19 cellular contexts compared by ENCODE assay signal in the genomic region with DNA sequence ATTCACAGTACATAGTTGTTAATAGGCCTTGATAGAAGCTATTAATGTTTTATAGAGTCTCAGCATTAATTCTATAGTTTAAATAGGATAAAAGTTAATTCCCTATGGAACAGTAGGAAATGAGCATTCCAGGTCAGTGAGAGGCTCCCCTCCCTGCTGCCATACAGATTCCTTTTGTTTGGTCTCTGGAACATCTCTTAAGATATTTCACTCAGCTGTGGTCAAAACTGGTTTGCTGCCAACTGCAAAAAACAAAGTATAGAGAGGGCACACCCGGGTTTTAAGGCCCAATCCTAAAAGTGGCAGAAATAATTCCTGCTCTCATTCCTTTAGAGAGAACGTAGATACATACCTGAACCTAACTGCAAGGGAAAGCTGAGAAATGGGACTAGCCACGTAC. TPM values are rescaled to one million over a fixed set of nuclear protein-coding genes. Genes with fewer than 3 reads are reported as not detected.
DNase-seq lines count a peak whose midpoint lies in the region; ATAC-seq, FAIRE-seq and TF ChIP-seq lines count a peak whose summit lies in the region.
"Had no signal": no experiment of that assay in that cellular context is flagged by ENCODE, and none has a peak within 500 bp of the region (broad histone marks: within the 10 kb centered on the region; RNA-seq: fewer than 3 reads in every experiment).

No MANE protein-coding gene starts in this region.

- peak overlapping the region; percentile 7; the same call in 1 of the 2 replicates for H3K18ac ChIP-seq in IMR-90 (ENCODE audit: low read depth, low read length)

- H3K9me3 ChIP-seq in A673 (ENCODE audit: low read depth, low read length, poor library complexity, severe bottlenecking): no peaks in the 10 kb centered on the region
- H3K9me3 ChIP-seq in IMR-90 (ENCODE audit: control insufficient read depth, insufficient read depth, low read length): no peaks in the 10 kb centered on the region
- H3K9me3 ChIP-seq in astrocyte (ENCODE audit: insufficient read depth, low read depth, low read length): no peaks in the 10 kb centered on the region
- no peaks in the 10 kb centered on the region for H3K9me3 ChIP-seq in effector memory CD4-positive, alpha-beta T cell (ENCODE audit: control insufficient read depth, low read length)
- H3K9me3 ChIP-seq: Caco-2 had no signal

- DNase-seq in A673 (ENCODE audit: low spot score) (peak; percentile 53), IMR-90 (peak; percentile 39), astrocyte (ENCODE audit: low read depth) (peak; percentile 58), fibroblast of villous mesenchyme (ENCODE audit: low read depth) (peak; percentile 68), GM19239 (ENCODE audit: insufficient read length, low spot score) (no peak), NCI-H2196 treated with DMSO at 0.1 percent for 48 hours (lab: John Stamatoyannopoulos, UW; ENCODE audit: unreplicated experiment) (no peak)
- DNase-seq in effector memory CD4-positive, alpha-beta T cell: no peak
- DNase-seq in activated CD8-positive, alpha-beta memory T cell treated with anti-CD3 and anti-CD28 coated beads for 24 hours: no peak
- DNase-seq: activated CD4-positive, alpha-beta T cell treated with anti-CD3 and anti-CD28 coated beads for 36 hours; activated naive CD4-positive, alpha-beta T cell treated with anti-CD3 and anti-CD28 coated beads, Interleukin-2, amount 50 U/mL, for 16 hours; Caco-2; cerebellar nuclear complex; NCI-H1694; NCI-H774; stimulated activated CD4-positive, alpha-beta T cell treated with anti-CD3 and anti-CD28 coated beads, Interleukin-2, amount 100 ng/mL, for 48 hours; stimulated activated CD8-positive, alpha-beta memory T cell treated with anti-CD3 and anti-CD28 coated beads, Interleukin-4, amount 100 ng/mL, for 48 hours; T-helper 2 cell had no signal

- H4K5ac ChIP-seq in IMR-90 (ENCODE audit: low read depth, low read length): peak overlapping the region; percentile 12; the same call in 1 of the 2 replicates

- CTCF ChIA-PET in A673 (lab: Charles Lee) (no interaction called here), IMR-90 (lab: Yijun Ruan, JAX) (no interaction called here)

- intact Hi-C loops in A673 (cut with micrococcal nuclease; ENCODE audit: unreplicated experiment) (no loop called here), IMR-90 (cut with micrococcal nuclease) (no loop called here)

- peak overlapping the region; percentile 13 for H2BK5ac ChIP-seq in IMR-90 (ENCODE audit: low read depth, low read length, poor library complexity, severe bottlenecking)

- H2BK120ac ChIP-seq in IMR-90 (ENCODE audit: low read depth, low read length): peak overlapping the region; percentile 74; the same call in 1 of the 2 replicates

- 0 out of 2 replicates have a peak overlapping the region, but pooled peaks have one; percentile 66 for H2BK20ac ChIP-seq in IMR-90 (ENCODE audit: low read depth, low read length)

- H3K27ac ChIP-seq in A673 (ENCODE audit: low read depth, low read length, poor library complexity, severe bottlenecking) (peak overlapping the region; percentile 11), IMR-90 (ENCODE audit: insufficient read depth, low read length) (no peak overlapping the region), astrocyte (ENCODE audit: low read depth, low read length) (no peak overlapping the region)
- H3K27ac ChIP-seq in effector memory CD4-positive, alpha-beta T cell (ENCODE audit: insufficient read depth, low read length, poor library complexity, severe bottlenecking): no peak overlapping the region
- H3K27ac ChIP-seq: epithelial cell of prostate had no signal

- H3K4ac ChIP-seq in IMR-90 (ENCODE audit: low read depth, low read length): 0 out of 2 replicates have a peak overlapping the region, but pooled peaks have one; percentile 25

- no peak overlapping the region for H3K4me3 ChIP-seq in A673 (ENCODE audit: low read depth, low read length, poor library complexity, severe bottlenecking)
- no peak overlapping the region for H3K4me3 ChIP-seq in IMR-90 (ENCODE audit: insufficient read depth, low read depth, low read length)
- H3K4me3 ChIP-seq in astrocyte (ENCODE audit: insufficient read depth, low read depth, low read length): no peak overlapping the region
- H3K4me3 ChIP-seq in fibroblast of villous mesenchyme (ENCODE audit: low read depth, low read length): no peak overlapping the region
- no peak overlapping the region for H3K4me3 ChIP-seq in effector memory CD4-positive, alpha-beta T cell (ENCODE audit: insufficient read depth, low read depth, low read length, poor library complexity, severe bottlenecking)

- no peak for TF ChIP-seq POLR2A in IMR-90 (IDR thresholded peaks at IDR 0.05; ENCODE audit: low read depth, low read length)

- WGBS in IMR-90 (ENCODE audit: extremely low coverage in 2 of 2, insufficient read length in 1 of 2), 2 experiments: no CpG with 5 or more reads among the region's 3 CpGs

- H3K56ac ChIP-seq in IMR-90 (ENCODE audit: extremely low read depth, insufficient read depth, low read length): no peak overlapping the region

- POLR2A ChIA-PET in A673 (lab: Charles Lee; ENCODE audit: low non-redundant PET): no interaction called here
- POLR2A ChIA-PET in IMR-90 (lab: Charles Lee; ENCODE audit: unreplicated experiment): no interaction called here

- no peak for TF ChIP-seq CTCF in A673 (conservative IDR thresholded peaks at IDR 0.05; ENCODE audit: low read depth, low read length)
- TF ChIP-seq CTCF in IMR-90 (conservative IDR thresholded peaks at IDR 0.05; ENCODE audit: low read depth, low read length): no peak
- TF ChIP-seq CTCF in astrocyte (IDR thresholded peaks at IDR 0.05; ENCODE audit: insufficient read depth, low read depth, low read length): no peak
- TF ChIP-seq CTCF in fibroblast of villous mesenchyme (IDR thresholded peaks at IDR 0.05; ENCODE audit: insufficient read depth, low read depth, low read length): no peak

- no peak overlapping the region for H3K4me2 ChIP-seq in IMR-90 (ENCODE audit: low read depth, low read length)
- no peak overlapping the region for H3K4me2 ChIP-seq in astrocyte (ENCODE audit: low read length)

- H2AK9ac ChIP-seq in IMR-90 (replicated peaks; ENCODE audit: low read depth, low read length, poor library complexity): no peak overlapping the region

- peak overlapping the region; percentile 31 to 46; a peak in 1 of 4 replicates for H4K8ac ChIP-seq in IMR-90 (ENCODE audit: low read depth in 2 of 2, low read length in 2 of 2)

- H3K4me1 ChIP-seq in A673 (ENCODE audit: insufficient read depth, low read length, poor library complexity, severe bottlenecking) (peaks cover 33% of the 10 kb centered on the region), IMR-90 (ENCODE audit: control insufficient read depth, insufficient read depth, low read length) (peaks cover 10% of the 10 kb centered on the region), astrocyte (ENCODE audit: insufficient read depth, low read length) (peaks cover 4% of the 10 kb centered on the region)
- peaks cover 28% of the 10 kb centered on the region for H3K4me1 ChIP-seq in effector memory CD4-positive, alpha-beta T cell (ENCODE audit: control insufficient read depth, insufficient read depth, low read length, poor library complexity, severe bottlenecking)
- H3K4me1 ChIP-seq: Caco-2 had no signal

- no peak for FAIRE-seq in astrocyte (lab: Jason Lieb, UNC)
- no peak for FAIRE-seq in GM19239 (lab: Jason Lieb, UNC)

- H3K14ac ChIP-seq in IMR-90 (replicated peaks; ENCODE audit: low read depth, low read length): peak overlapping the region; percentile 27; the same call in 1 of the 2 replicates

- ATAC-seq in IMR-90 (ENCODE audit: low read depth): peak; percentile 56
- ATAC-seq: activated CD4-positive, alpha-beta T cell treated with anti-CD3 and anti-CD28 coated beads for 36 hours had no signal

- peaks cover 7% of the 10 kb centered on the region for H3K4me1 Mint-ChIP-seq in astrocyte (ENCODE audit: low read depth, unreplicated experiment)

- no peak overlapping the region for H3K4me3 Mint-ChIP-seq in astrocyte (ENCODE audit: unreplicated experiment)
- H3K4me3 Mint-ChIP-seq: activated CD4-positive, alpha-beta T cell treated with anti-CD3 and anti-CD28 coated beads for 36 hours; neural crest cell had no signal

- H3K9me3 Mint-ChIP-seq in astrocyte (ENCODE audit: unreplicated experiment): no peaks in the 10 kb centered on the region

- TF ChIP-seq RAD21 in IMR-90 (IDR thresholded peaks at IDR 0.05; ENCODE audit: low read length): no peak

- no TSS peak for BruUV-seq in A673 (replicated peaks; lab: Mats Ljungman, UMichigan)
- BruUV-seq in IMR-90 (replicated peaks; lab: Mats Ljungman, UMichigan): no TSS peak

- peak overlapping the region; percentile 26; the same call in 1 of the 3 replicates for H2BK15ac ChIP-seq in IMR-90 (ENCODE audit: low read depth, low read length)

- in situ Hi-C loops in IMR-90 (cut with MboI; ENCODE audit: low sequenced_read_pairs): no loop called here

- H3K27me3 Mint-ChIP-seq in astrocyte (ENCODE audit: low read depth, unreplicated experiment): no peaks in the 10 kb centered on the region
- H3K27me3 Mint-ChIP-seq: activated CD4-positive, alpha-beta T cell treated with anti-CD3 and anti-CD28 coated beads for 36 hours had no signal

- H3K23ac ChIP-seq in IMR-90 (ENCODE audit: low read depth, low read length): no peak overlapping the region

- H3K27ac Mint-ChIP-seq in astrocyte (ENCODE audit: unreplicated experiment): no peak overlapping the region
- H3K27ac Mint-ChIP-seq: activated CD4-positive, alpha-beta T cell treated with anti-CD3 and anti-CD28 coated beads for 36 hours had no signal

- dilution Hi-C loops in IMR-90 (cut with HindIII; ENCODE audit: low sequenced_read_pairs, unreplicated experiment): no loop called here

- H4K91ac ChIP-seq in IMR-90 (ENCODE audit: insufficient read depth, low read depth, low read length): no peak overlapping the region

- H3K27me3 ChIP-seq in A673 (replicated peaks; ENCODE audit: insufficient read depth, low read depth, low read length, poor library complexity) (no peaks in the 10 kb centered on the region), IMR-90 (ENCODE audit: control insufficient read depth, insufficient read depth, low read length) (no peaks in the 10 kb centered on the region), astrocyte (ENCODE audit: insufficient read depth, low read length) (no peaks in the 10 kb centered on the region)
- no peaks in the 10 kb centered on the region for H3K27me3 ChIP-seq in effector memory CD4-positive, alpha-beta T cell (replicated peaks; ENCODE audit: control insufficient read depth, insufficient read depth, low read length, poor library complexity, severe bottlenecking)

- no peaks in the 10 kb centered on the region; the same call in 1 of the 2 replicates for H4K20me1 ChIP-seq in IMR-90 (ENCODE audit: insufficient read depth, low read length)
- peaks cover 7% of the 10 kb centered on the region for H4K20me1 ChIP-seq in astrocyte (ENCODE audit: insufficient read depth, low read length)

- H3K36me3 Mint-ChIP-seq in astrocyte (ENCODE audit: low read depth, unreplicated experiment): no peaks in the 10 kb centered on the region

- H3K9ac ChIP-seq in IMR-90 (ENCODE audit: low read depth, low read length) (no peak overlapping the region), astrocyte (ENCODE audit: low read length) (no peak overlapping the region)

- no peaks in the 10 kb centered on the region for H3K36me3 ChIP-seq in A673 (ENCODE audit: insufficient read depth, low read length, poor library complexity, severe bottlenecking)
- no peaks in the 10 kb centered on the region for H3K36me3 ChIP-seq in IMR-90 (ENCODE audit: control insufficient read depth, insufficient read depth, low read length)
- no peaks in the 10 kb centered on the region for H3K36me3 ChIP-seq in astrocyte (ENCODE audit: insufficient read depth, low read length)
- no peaks in the 10 kb centered on the region for H3K36me3 ChIP-seq in effector memory CD4-positive, alpha-beta T cell (ENCODE audit: control insufficient read depth, insufficient read depth, low read length)

- H2AK5ac ChIP-seq in IMR-90 (ENCODE audit: low read depth, low read length): no peak overlapping the region

- peaks cover 5% of the 10 kb centered on the region for H3K9me1 ChIP-seq in IMR-90 (ENCODE audit: insufficient read depth, low read length)

- peaks cover 22 to 49% of the 10 kb centered on the region in 2 experiments for H3K79me1 ChIP-seq in IMR-90 (ENCODE audit: low read depth in 1 of 2, low read length in 2 of 2)

- H2AFZ ChIP-seq in IMR-90 (replicated peaks; ENCODE audit: low read length, poor library complexity) (no peak overlapping the region), astrocyte (ENCODE audit: low read depth, low read length) (no peak overlapping the region)

- H3K79me2 ChIP-seq in astrocyte (ENCODE audit: insufficient read depth, low read length): peaks cover 10% of the 10 kb centered on the region

RNA-seq across cellular contexts. Expression of a gene that starts 51.3 kb away (rescaled TPM):
- 27.3 and 32.6 TPM in 2 replicates for total RNA-seq in A673 (2021)
- 29.7 and 35.0 TPM in 2 replicates for total RNA-seq in IMR-90 (2012; rRNA removed)
- polyA plus RNA-seq in IMR-90 (2012; rRNA removed): 16.9 and 18.1 TPM in 2 replicates
- polyA plus RNA-seq in IMR-90 (2012; cell fraction: cytosol; rRNA removed): 7.5 and 10.8 TPM in 2 replicates
- polyA plus RNA-seq in IMR-90 (2012; cell fraction: nucleus; rRNA removed; ENCODE audit: low replicate concordance): 2.9 and 8.2 TPM in 2 replicates
- total RNA-seq in astrocyte: 17.7 and 20.3 TPM in 2 replicates
- total RNA-seq in fibroblast of villous mesenchyme: 28.3 and 39.3 TPM in 2 replicates

Comparison
In these comparisons a context has a peak if more than half of its experiments do, and no peak if none do; other contexts are left out.
1. DNase-seq: peak in A673 (single experiment), IMR-90 (single experiment), astrocyte (single experiment) and fibroblast of villous mesenchyme (single experiment); none in effector memory CD4-positive, alpha-beta T cell (0 of 3), GM19239 (single experiment), activated CD8-positive, alpha-beta memory T cell treated with anti-CD3 and anti-CD28 coated beads for 24 hours (single experiment) and NCI-H2196 treated with DMSO at 0.1 percent for 48 hours (single experiment).